In genomic region chr5:73299665-73300435, GRCh38 we compare ENCODE assay signal across 15 cellular contexts.
DNase-seq lines count a peak whose midpoint lies in the region; ATAC-seq, FAIRE-seq and TF ChIP-seq lines count a peak whose summit lies in the region.
"Had no signal": no experiment of that assay in that cellular context is flagged by ENCODE, and none has a peak within 500 bp of the region (broad histone marks: within the 10 kb centered on the region; RNA-seq: fewer than 3 reads in every experiment).

No MANE protein-coding gene starts in this region.

- no peak for TF ChIP-seq EP300 in tibial nerve (IDR thresholded peaks at IDR 0.05)
- TF ChIP-seq EP300 in sigmoid colon (IDR thresholded peaks at IDR 0.05) = no peak

- no peak for DNase-seq in breast epithelium (ENCODE audit: low spot score in 2 of 2)
- no peak for DNase-seq in MCF 10A (ENCODE audit: unreplicated experiment)
- DNase-seq in astrocyte (ENCODE audit: low read depth) = no peak
- peak; percentile 61 for DNase-seq in left kidney (ENCODE audit: low read depth, low spot score)
- no peak for DNase-seq in tibial nerve (ENCODE audit: low spot score in 2 of 2)
- no peak for DNase-seq in sigmoid colon
- no peak for DNase-seq in foreskin keratinocyte
- DNase-seq in cerebellum (ENCODE audit: low spot score) = no peak
- DNase-seq: activated CD4-positive, CD25-positive, alpha-beta regulatory T cell treated with anti-CD3 and anti-CD28 coated beads, Interleukin-2, amount 50 U/mL, for 72 hours; HCEC 1CT; NCI-H510A; Right ventricle myocardium superior; stimulated activated CD4-positive, alpha-beta T cell treated with anti-CD3 and anti-CD28 coated beads, Interleukin-4, amount 100 ng/mL, for 24 hours had no signal

- CTCF ChIA-PET in MCF 10A (lab: Yijun Ruan, JAX) = no interaction called here

- TF ChIP-seq CTCF in breast epithelium (IDR thresholded peaks at IDR 0.05) (no peak), MCF 10A (IDR thresholded peaks at IDR 0.05; ENCODE audit: unreplicated experiment) (no peak), astrocyte (IDR thresholded peaks at IDR 0.05; ENCODE audit: insufficient read depth, low read depth, low read length) (no peak), tibial nerve (IDR thresholded peaks at IDR 0.05) (no peak), sigmoid colon (IDR thresholded peaks at IDR 0.05) (no peak), foreskin keratinocyte (conservative IDR thresholded peaks at IDR 0.05) (no peak)

- H3K27me3 ChIP-seq in breast epithelium (peaks cover 12 to 85% of the 10 kb centered on the region in 2 donors), astrocyte (ENCODE audit: insufficient read depth, low read length) (peaks cover 59% of the 10 kb centered on the region), tibial nerve (peaks cover 4 to 90% of the 10 kb centered on the region in 2 donors), sigmoid colon (peaks cover 67 to 99% (median 80%) of the 10 kb centered on the region in 3 donors), foreskin keratinocyte (peaks cover 77% of the 10 kb centered on the region)

- BruUV-seq in MCF 10A (replicated peaks; lab: Mats Ljungman, UMichigan) = no TSS peak

- H3K9me3 ChIP-seq in breast epithelium = no peaks in the 10 kb centered on the region
- H3K9me3 ChIP-seq in astrocyte (ENCODE audit: insufficient read depth, low read depth, low read length) = no peaks in the 10 kb centered on the region
- no peaks in the 10 kb centered on the region for H3K9me3 ChIP-seq in tibial nerve
- no peaks in the 10 kb centered on the region for H3K9me3 ChIP-seq in sigmoid colon

- H3K79me2 ChIP-seq in astrocyte (ENCODE audit: insufficient read depth, low read length) = no peaks in the 10 kb centered on the region

- H3K4me1 ChIP-seq in breast epithelium (no peaks in the 10 kb centered on the region), astrocyte (ENCODE audit: insufficient read depth, low read length) (peaks cover 37% of the 10 kb centered on the region), tibial nerve (peaks cover 0 to 66% (median 9%) of the 10 kb centered on the region in 4 donors), sigmoid colon (peaks cover 0 to 41% (median 33%) of the 10 kb centered on the region in 4 donors), foreskin keratinocyte (peaks cover 5% of the 10 kb centered on the region)

- peak overlapping the region; percentile 55 for H3K9ac ChIP-seq in astrocyte (ENCODE audit: low read length)
- H3K9ac ChIP-seq: BLaER1 treated with 17β-estradiol and CSF1 and Interleukin-3, amounts not matched to agents 10 nM and 100 nM had no signal

- H3K4me3 Mint-ChIP-seq in MCF 10A (ENCODE audit: unreplicated experiment) = no peak overlapping the region
- peak overlapping the region; percentile 20 for H3K4me3 Mint-ChIP-seq in astrocyte (ENCODE audit: unreplicated experiment)

- H4K20me1 ChIP-seq in astrocyte (ENCODE audit: insufficient read depth, low read length) = peaks cover 4% of the 10 kb centered on the region

- peaks cover 10% of the 10 kb centered on the region for H3K4me1 Mint-ChIP-seq in MCF 10A (ENCODE audit: insufficient read depth, unreplicated experiment)
- peaks cover 12% of the 10 kb centered on the region for H3K4me1 Mint-ChIP-seq in astrocyte (ENCODE audit: low read depth, unreplicated experiment)

- peak overlapping the region; percentile 77 for H3K4me2 ChIP-seq in astrocyte (ENCODE audit: low read length)
- H3K4me2 ChIP-seq: BLaER1 treated with 17β-estradiol and CSF1 and Interleukin-3, amounts not matched to agents 10 nM and 100 nM had no signal

- TF ChIP-seq POLR2A in breast epithelium (IDR thresholded peaks at IDR 0.05) (no peak), tibial nerve (IDR thresholded peaks at IDR 0.05) (no peak), sigmoid colon (IDR thresholded peaks at IDR 0.05) (no peak)

- H3K36me3 ChIP-seq in breast epithelium (no peaks in the 10 kb centered on the region), astrocyte (ENCODE audit: insufficient read depth, low read length) (no peaks in the 10 kb centered on the region), tibial nerve (no peaks in the 10 kb centered on the region), sigmoid colon (no peaks in the 10 kb centered on the region)

- peak overlapping the region; percentile 86 for H2AFZ ChIP-seq in astrocyte (ENCODE audit: low read depth, low read length)

- ATAC-seq in foreskin keratinocyte = no peak

- intact Hi-C loops in breast epithelium (cut with DNase I; ENCODE audit: low total_unique reads) (no loop called here), MCF 10A (cut with micrococcal nuclease) (no loop called here), sigmoid colon (cut with DNase I) (loop anchor here (5.0 kb wide), 2 partner anchors 68 to 152 kb away; no protein-coding TSS in a partner anchor)

- POLR2A ChIA-PET in MCF 10A (lab: Yijun Ruan, JAX) = no interaction called here

- H3K27ac Mint-ChIP-seq in MCF 10A (ENCODE audit: low read depth, unreplicated experiment) (no peak overlapping the region), astrocyte (ENCODE audit: unreplicated experiment) (peak overlapping the region; percentile 81)

- WGBS in tibial nerve, 2 donors = 7 to 14% methylated on average over 37 of the region's 37 CpGs
- WGBS in sigmoid colon, 2 donors = 6 to 14% methylated on average over 37 of the region's 37 CpGs

- H3K36me3 Mint-ChIP-seq in MCF 10A (ENCODE audit: insufficient read depth, unreplicated experiment) (no peaks in the 10 kb centered on the region), astrocyte (ENCODE audit: low read depth, unreplicated experiment) (peaks cover 6% of the 10 kb centered on the region)

- no peak for FAIRE-seq in astrocyte (lab: Jason Lieb, UNC)
- FAIRE-seq: islet of Langerhans had no signal

- H3K27ac ChIP-seq in breast epithelium (no peak overlapping the region), astrocyte (ENCODE audit: low read depth, low read length) (no peak overlapping the region), tibial nerve (peak overlapping the region; percentile 66 to 88 (median 76)), sigmoid colon (no peak overlapping the region), foreskin keratinocyte (no peak overlapping the region)
- H3K27ac ChIP-seq: BLaER1 treated with 17β-estradiol and CSF1 and Interleukin-3, amounts not matched to agents 10 nM and 100 nM had no signal

- H3K9me3 Mint-ChIP-seq in MCF 10A (ENCODE audit: unreplicated experiment) (no peaks in the 10 kb centered on the region), astrocyte (ENCODE audit: unreplicated experiment) (peaks cover 42% of the 10 kb centered on the region)

- H3K4me3 ChIP-seq in breast epithelium (peak overlapping the region in 2 of 3 donors; percentile 1 to 53), astrocyte (ENCODE audit: insufficient read depth, low read depth, low read length) (peak overlapping the region; percentile 43), tibial nerve (peak overlapping the region; percentile 17 to 50 (median 32)), sigmoid colon (peak overlapping the region in 1 of 4 donors; percentile 5)

- H3K27me3 Mint-ChIP-seq in MCF 10A (ENCODE audit: insufficient read depth, unreplicated experiment) (no peaks in the 10 kb centered on the region), astrocyte (ENCODE audit: low read depth, unreplicated experiment) (peaks cover 87% of the 10 kb centered on the region)

Comparison
In these comparisons a context has a peak if more than half of its experiments do, and no peak if none do; other contexts are left out.
1. H3K27ac ChIP-seq: peak in tibial nerve (4 of 4); none in breast epithelium (0 of 2), astrocyte (single experiment), sigmoid colon (0 of 4) and foreskin keratinocyte (single experiment).